18 cellular contexts compared by ENCODE assay signal in genomic region chr6:129818251-129818650, GRCh38. TPM values are rescaled to one million over a fixed set of nuclear protein-coding genes. Genes with fewer than 3 reads are reported as not detected.
DNase-seq lines count a peak whose midpoint lies in the region; ATAC-seq lines count a peak whose summit lies in the region.
"Had no signal": no experiment of that assay in that cellular context is flagged by ENCODE, and none has a peak within 500 bp of the region (broad histone marks: within the 10 kb centered on the region; RNA-seq: fewer than 3 reads in every experiment).

No MANE protein-coding gene starts in this region.

- CTCF ChIA-PET in activated naive CD4-positive, alpha-beta T cell treated with anti-CD3 and anti-CD28 coated beads for 36 hours (lab: Charles Lee): interaction anchor here (0.6 kb wide), 1 partner anchor 43 kb away, joined by 4 read pairs; no protein-coding TSS in a partner anchor

- no peak for DNase-seq in activated T-cell treated with anti-CD3 and anti-CD28 coated beads, Interleukin-2, amount 50 U/mL, for 4 hours
- no peak for DNase-seq in activated T-cell treated with anti-CD3 and anti-CD28 coated beads, Interleukin-2, amount 50 U/mL, for 24 hours
- DNase-seq in M059J (ENCODE audit: low read depth) (peak; percentile 4), islet precursor cell (no peak)
- DNase-seq in activated T-helper 2 cell treated with anti-CD3 and anti-CD28 coated beads, Interferon-gamma antibody, Interleukin-2, Interleukin-4, amounts not matched to agents 10 μg/mL and 5 μg/mL and 100 μg/mL, durations not matched to agents 14 hours and 24 hours and 36 hours (ENCODE audit: low spot score): no peak
- DNase-seq in stimulated activated effector memory CD8-positive, alpha-beta T cell treated with anti-CD3 and anti-CD28 coated beads, Interleukin-12 subunit alpha, Interleukin-12 subunit beta, amount 100 ng/mL, for 72 hours (ENCODE audit: low spot score in 2 of 2): no peak
- DNase-seq in activated naive CD4-positive, alpha-beta T cell treated with anti-CD3 and anti-CD28 coated beads for 36 hours: no peak
- DNase-seq: BE2C; CD4-positive, alpha-beta memory T cell; DMS153; DMS79 treated with DMSO at 0.1 percent for 48 hours; EL; GDM1; HCEC 1CT; HFFc6 had no signal

- peaks cover 19% of the 10 kb centered on the region for H3K27me3 Mint-ChIP-seq in activated T-cell treated with anti-CD3 and anti-CD28 coated beads, Interleukin-2, amount 50 U/mL, for 4 hours (ENCODE audit: low read depth)
- peaks cover 20% of the 10 kb centered on the region for H3K27me3 Mint-ChIP-seq in activated T-cell treated with anti-CD3 and anti-CD28 coated beads, Interleukin-2, amount 50 U/mL, for 24 hours
- H3K27me3 Mint-ChIP-seq in activated T-helper 2 cell treated with anti-CD3 and anti-CD28 coated beads, Interferon-gamma antibody, Interleukin-2, Interleukin-4, amounts not matched to agents 10 μg/mL and 5 μg/mL and 100 μg/mL, durations not matched to agents 14 hours and 24 hours and 36 hours (ENCODE audit: low read depth): peaks cover 19% of the 10 kb centered on the region
- peaks cover 5% of the 10 kb centered on the region for H3K27me3 Mint-ChIP-seq in activated naive CD4-positive, alpha-beta T cell treated with anti-CD3 and anti-CD28 coated beads for 36 hours (ENCODE audit: low read depth)

- H3K27ac Mint-ChIP-seq in activated T-cell treated with anti-CD3 and anti-CD28 coated beads, Interleukin-2, amount 50 U/mL, for 24 hours: no peak overlapping the region
- H3K27ac Mint-ChIP-seq in activated T-helper 2 cell treated with anti-CD3 and anti-CD28 coated beads, Interferon-gamma antibody, Interleukin-2, Interleukin-4, amounts not matched to agents 10 μg/mL and 5 μg/mL and 100 μg/mL, durations not matched to agents 14 hours and 24 hours and 36 hours: peak overlapping the region; percentile 32
- H3K27ac Mint-ChIP-seq in stimulated activated effector memory CD8-positive, alpha-beta T cell treated with anti-CD3 and anti-CD28 coated beads, Interleukin-12 subunit alpha, Interleukin-12 subunit beta, amount 100 ng/mL, for 72 hours: no peak overlapping the region
- H3K27ac Mint-ChIP-seq in activated naive CD4-positive, alpha-beta T cell treated with anti-CD3 and anti-CD28 coated beads for 36 hours: no peak overlapping the region
- H3K27ac Mint-ChIP-seq: CD4-positive, alpha-beta memory T cell; HFFc6 had no signal

- H3K4me3 Mint-ChIP-seq in activated T-cell treated with anti-CD3 and anti-CD28 coated beads, Interleukin-2, amount 50 U/mL, for 4 hours: no peak overlapping the region
- no peak overlapping the region for H3K4me3 Mint-ChIP-seq in activated T-cell treated with anti-CD3 and anti-CD28 coated beads, Interleukin-2, amount 50 U/mL, for 24 hours
- no peak overlapping the region for H3K4me3 Mint-ChIP-seq in activated T-helper 2 cell treated with anti-CD3 and anti-CD28 coated beads, Interferon-gamma antibody, Interleukin-2, Interleukin-4, amounts not matched to agents 10 μg/mL and 5 μg/mL and 100 μg/mL, durations not matched to agents 14 hours and 24 hours and 36 hours (ENCODE audit: low read depth)
- no peak overlapping the region for H3K4me3 Mint-ChIP-seq in stimulated activated effector memory CD8-positive, alpha-beta T cell treated with anti-CD3 and anti-CD28 coated beads, Interleukin-12 subunit alpha, Interleukin-12 subunit beta, amount 100 ng/mL, for 72 hours
- H3K4me3 Mint-ChIP-seq in activated naive CD4-positive, alpha-beta T cell treated with anti-CD3 and anti-CD28 coated beads for 36 hours: no peak overlapping the region
- H3K4me3 Mint-ChIP-seq: CD4-positive, alpha-beta memory T cell; HFFc6 had no signal

- intact Hi-C loops in activated T-helper 2 cell treated with anti-CD3 and anti-CD28 coated beads, Interferon-gamma antibody, Interleukin-2, Interleukin-4, amounts not matched to agents 10 μg/mL and 5 μg/mL and 100 μg/mL, durations not matched to agents 14 hours and 24 hours and 36 hours (cut with micrococcal nuclease): no loop called here
- intact Hi-C loops in activated naive CD4-positive, alpha-beta T cell treated with anti-CD3 and anti-CD28 coated beads for 36 hours (cut with micrococcal nuclease): no loop called here

- H3K36me3 Mint-ChIP-seq in activated T-cell treated with anti-CD3 and anti-CD28 coated beads, Interleukin-2, amount 50 U/mL, for 4 hours (ENCODE audit: insufficient read depth): no peaks in the 10 kb centered on the region
- no peaks in the 10 kb centered on the region for H3K36me3 Mint-ChIP-seq in activated T-cell treated with anti-CD3 and anti-CD28 coated beads, Interleukin-2, amount 50 U/mL, for 24 hours (ENCODE audit: low read depth)
- no peaks in the 10 kb centered on the region for H3K36me3 Mint-ChIP-seq in activated T-helper 2 cell treated with anti-CD3 and anti-CD28 coated beads, Interferon-gamma antibody, Interleukin-2, Interleukin-4, amounts not matched to agents 10 μg/mL and 5 μg/mL and 100 μg/mL, durations not matched to agents 14 hours and 24 hours and 36 hours (ENCODE audit: low read depth)
- no peaks in the 10 kb centered on the region for H3K36me3 Mint-ChIP-seq in stimulated activated effector memory CD8-positive, alpha-beta T cell treated with anti-CD3 and anti-CD28 coated beads, Interleukin-12 subunit alpha, Interleukin-12 subunit beta, amount 100 ng/mL, for 72 hours
- no peaks in the 10 kb centered on the region for H3K36me3 Mint-ChIP-seq in activated naive CD4-positive, alpha-beta T cell treated with anti-CD3 and anti-CD28 coated beads for 36 hours (ENCODE audit: low read depth)
- H3K36me3 Mint-ChIP-seq: CD4-positive, alpha-beta memory T cell had no signal

- ATAC-seq in activated T-cell treated with anti-CD3 and anti-CD28 coated beads, Interleukin-2, amount 50 U/mL, for 4 hours: peak; percentile 27 to 28
- ATAC-seq in stimulated activated effector memory CD8-positive, alpha-beta T cell treated with anti-CD3 and anti-CD28 coated beads, Interleukin-12 subunit alpha, Interleukin-12 subunit beta, amount 100 ng/mL, for 72 hours: peak; percentile 82
- ATAC-seq: A549 had no signal

- H3K4me1 Mint-ChIP-seq in activated T-cell treated with anti-CD3 and anti-CD28 coated beads, Interleukin-2, amount 50 U/mL, for 4 hours (ENCODE audit: low read depth): no peaks in the 10 kb centered on the region
- peaks cover 9% of the 10 kb centered on the region for H3K4me1 Mint-ChIP-seq in activated T-cell treated with anti-CD3 and anti-CD28 coated beads, Interleukin-2, amount 50 U/mL, for 24 hours (ENCODE audit: low read depth)
- peaks cover 15% of the 10 kb centered on the region for H3K4me1 Mint-ChIP-seq in activated T-helper 2 cell treated with anti-CD3 and anti-CD28 coated beads, Interferon-gamma antibody, Interleukin-2, Interleukin-4, amounts not matched to agents 10 μg/mL and 5 μg/mL and 100 μg/mL, durations not matched to agents 14 hours and 24 hours and 36 hours (ENCODE audit: low read depth)
- H3K4me1 Mint-ChIP-seq in stimulated activated effector memory CD8-positive, alpha-beta T cell treated with anti-CD3 and anti-CD28 coated beads, Interleukin-12 subunit alpha, Interleukin-12 subunit beta, amount 100 ng/mL, for 72 hours: peaks cover 12% of the 10 kb centered on the region
- H3K4me1 Mint-ChIP-seq in activated naive CD4-positive, alpha-beta T cell treated with anti-CD3 and anti-CD28 coated beads for 36 hours (ENCODE audit: low read depth): peaks cover 2% of the 10 kb centered on the region
- H3K4me1 Mint-ChIP-seq: CD4-positive, alpha-beta memory T cell had no signal

- H3K9me3 Mint-ChIP-seq in activated T-cell treated with anti-CD3 and anti-CD28 coated beads, Interleukin-2, amount 50 U/mL, for 4 hours: no peaks in the 10 kb centered on the region
- no peaks in the 10 kb centered on the region for H3K9me3 Mint-ChIP-seq in activated T-cell treated with anti-CD3 and anti-CD28 coated beads, Interleukin-2, amount 50 U/mL, for 24 hours
- no peaks in the 10 kb centered on the region for H3K9me3 Mint-ChIP-seq in activated T-helper 2 cell treated with anti-CD3 and anti-CD28 coated beads, Interferon-gamma antibody, Interleukin-2, Interleukin-4, amounts not matched to agents 10 μg/mL and 5 μg/mL and 100 μg/mL, durations not matched to agents 14 hours and 24 hours and 36 hours
- no peaks in the 10 kb centered on the region for H3K9me3 Mint-ChIP-seq in stimulated activated effector memory CD8-positive, alpha-beta T cell treated with anti-CD3 and anti-CD28 coated beads, Interleukin-12 subunit alpha, Interleukin-12 subunit beta, amount 100 ng/mL, for 72 hours
- no peaks in the 10 kb centered on the region for H3K9me3 Mint-ChIP-seq in activated naive CD4-positive, alpha-beta T cell treated with anti-CD3 and anti-CD28 coated beads for 36 hours
- H3K9me3 Mint-ChIP-seq: CD4-positive, alpha-beta memory T cell; HFFc6 had no signal

RNA-seq across cellular contexts. Expression of gene TMEM244, which starts 42.9 kb away (rescaled TPM):
- total RNA-seq in activated T-cell treated with anti-CD3 and anti-CD28 coated beads, Interleukin-2, amount 50 U/mL, for 4 hours: not detected
- total RNA-seq in M059J (2014; rRNA removed; shearing (Covaris generic)): not detected in 2 replicates
- total RNA-seq in activated T-helper 2 cell treated with anti-CD3 and anti-CD28 coated beads, Interferon-gamma antibody, Interleukin-2, Interleukin-4, amounts not matched to agents 10 μg/mL and 5 μg/mL and 100 μg/mL, durations not matched to agents 14 hours and 24 hours and 36 hours: not detected in 2 replicates
- total RNA-seq in activated naive CD4-positive, alpha-beta T cell treated with anti-CD3 and anti-CD28 coated beads for 36 hours: not detected
- total RNA-seq: H4, HFFc6, HT1080 had no signal
